In the genomic region with DNA sequence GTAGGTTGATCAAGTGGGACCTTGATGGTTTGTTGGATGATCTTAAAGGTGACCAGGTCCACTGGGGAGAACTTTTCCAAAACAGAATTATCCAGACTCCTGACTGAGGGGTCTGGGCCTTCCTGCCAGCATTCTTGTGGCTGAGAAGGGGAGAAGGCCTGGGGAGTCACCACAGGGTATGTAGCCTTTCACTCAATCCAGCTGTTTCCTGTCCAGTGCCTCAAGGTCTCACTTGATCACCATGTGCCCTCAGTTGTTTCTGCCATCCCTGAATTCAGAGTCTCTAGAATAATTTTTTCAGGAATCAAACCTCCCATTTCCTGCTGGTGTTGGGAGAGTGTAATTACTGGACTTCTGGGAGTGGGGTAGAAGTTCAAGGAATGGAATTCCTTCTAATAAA, we compare ENCODE assay signal across 9 cellular contexts. TPM values are rescaled to one million over a fixed set of nuclear protein-coding genes. Genes with fewer than 3 reads are reported as not detected.
DNase-seq lines count a peak whose midpoint lies in the region; ATAC-seq and TF ChIP-seq lines count a peak whose summit lies in the region.
"Had no signal": no experiment of that assay in that cellular context is flagged by ENCODE, and none has a peak within 500 bp of the region (broad histone marks: within the 10 kb centered on the region; RNA-seq: fewer than 3 reads in every experiment).

No MANE protein-coding gene starts in this region.

- peaks cover 29% of the 10 kb centered on the region for H3K4me1 Mint-ChIP-seq in WTC11

- no peak for TF ChIP-seq EP300 in esophagus muscularis mucosa (IDR thresholded peaks at IDR 0.05)

- H3K9me3 Mint-ChIP-seq in WTC11, result 0 out of 2 replicates have a peak, but pooled peaks cover 6% of the 10 kb centered on the region

- no peaks in the 10 kb centered on the region for H3K27me3 Mint-ChIP-seq in WTC11 (ENCODE audit: low read depth)

- H3K4me1 ChIP-seq in BLaER1 (peaks cover 15% of the 10 kb centered on the region), esophagus muscularis mucosa (no peaks in the 10 kb centered on the region), uterus (no peaks in the 10 kb centered on the region)
- H3K4me1 ChIP-seq: BE2C had no signal

- POLR2A ChIA-PET in WTC11 (lab: Charles Lee), result no interaction called here

- peak overlapping the region; percentile 36; the same call in 1 of the 2 replicates for H3K27ac Mint-ChIP-seq in WTC11

- TF ChIP-seq POLR2A in esophagus muscularis mucosa (IDR thresholded peaks at IDR 0.05; ENCODE audit: low read depth), result no peak
- no peak for TF ChIP-seq POLR2A in uterus (IDR thresholded peaks at IDR 0.05)

- no peak for DNase-seq in WTC11 (ENCODE audit: low spot score)
- peak; percentile 26 for DNase-seq in esophagus muscularis mucosa (ENCODE audit: extremely low spot score)
- no peak for DNase-seq in DMS 273 treated with DMSO at 0.1 percent for 48 hours (lab: John Stamatoyannopoulos, UW)
- DNase-seq in uterus, result no peak
- DNase-seq: BE2C had no signal

- H3K36me3 ChIP-seq in BLaER1 (no peaks in the 10 kb centered on the region), esophagus muscularis mucosa (no peaks in the 10 kb centered on the region), uterus (no peaks in the 10 kb centered on the region)
- H3K36me3 ChIP-seq: BE2C had no signal

- ATAC-seq in WTC11, result no peak
- no peak for ATAC-seq in HG02840 (IDR thresholded peaks at IDR 0.05; ENCODE audit: low FRiP score, unreplicated experiment)
- no peak for ATAC-seq in HG02571 (IDR thresholded peaks at IDR 0.05; ENCODE audit: unreplicated experiment)
- ATAC-seq: HCT116 had no signal

- no peaks in the 10 kb centered on the region for H3K27me3 ChIP-seq in BLaER1
- H3K27me3 ChIP-seq in esophagus muscularis mucosa, result no peaks in the 10 kb centered on the region
- no peaks in the 10 kb centered on the region for H3K27me3 ChIP-seq in uterus
- H3K27me3 ChIP-seq: BE2C had no signal

- H3K9ac ChIP-seq in BLaER1, result no peak overlapping the region

- H3K4me3 ChIP-seq in BLaER1 (no peak overlapping the region), esophagus muscularis mucosa (no peak overlapping the region), uterus (no peak overlapping the region)

- CTCF ChIA-PET in WTC11 (lab: Charles Lee), result no interaction called here

- no peaks in the 10 kb centered on the region for H3K36me3 Mint-ChIP-seq in WTC11

- H4K20me1 ChIP-seq in BLaER1, result no peaks in the 10 kb centered on the region

- H3K9me3 ChIP-seq in BLaER1 (no peaks in the 10 kb centered on the region), esophagus muscularis mucosa (no peaks in the 10 kb centered on the region), uterus (no peaks in the 10 kb centered on the region)
- H3K9me3 ChIP-seq: BE2C had no signal

- H3K4me3 Mint-ChIP-seq in WTC11, result no peak overlapping the region

- no peak overlapping the region for H3K27ac ChIP-seq in BLaER1
- H3K27ac ChIP-seq in esophagus muscularis mucosa (replicated peaks in 1 of 4), result no peak overlapping the region
- no peak overlapping the region for H3K27ac ChIP-seq in uterus

- no peak for TF ChIP-seq CTCF in WTC11 (IDR thresholded peaks at IDR 0.05)
- TF ChIP-seq CTCF in esophagus muscularis mucosa (IDR thresholded peaks at IDR 0.05), result no peak
- no peak for TF ChIP-seq CTCF in uterus (IDR thresholded peaks at IDR 0.05)

- H3K4me2 ChIP-seq in BLaER1, result peak overlapping the region; percentile 31

- intact Hi-C loops in esophagus muscularis mucosa (cut with DNase I), result no loop called here
- intact Hi-C loops in uterus (cut with DNase I; ENCODE audit: low total_unique reads), result no loop called here

TF ChIP-seq in WTC11, 78 proteins besides CTCF, POLR2A, EP300 and RAD21 (continues in another document):
- TF ChIP-seq, protein P1, sequence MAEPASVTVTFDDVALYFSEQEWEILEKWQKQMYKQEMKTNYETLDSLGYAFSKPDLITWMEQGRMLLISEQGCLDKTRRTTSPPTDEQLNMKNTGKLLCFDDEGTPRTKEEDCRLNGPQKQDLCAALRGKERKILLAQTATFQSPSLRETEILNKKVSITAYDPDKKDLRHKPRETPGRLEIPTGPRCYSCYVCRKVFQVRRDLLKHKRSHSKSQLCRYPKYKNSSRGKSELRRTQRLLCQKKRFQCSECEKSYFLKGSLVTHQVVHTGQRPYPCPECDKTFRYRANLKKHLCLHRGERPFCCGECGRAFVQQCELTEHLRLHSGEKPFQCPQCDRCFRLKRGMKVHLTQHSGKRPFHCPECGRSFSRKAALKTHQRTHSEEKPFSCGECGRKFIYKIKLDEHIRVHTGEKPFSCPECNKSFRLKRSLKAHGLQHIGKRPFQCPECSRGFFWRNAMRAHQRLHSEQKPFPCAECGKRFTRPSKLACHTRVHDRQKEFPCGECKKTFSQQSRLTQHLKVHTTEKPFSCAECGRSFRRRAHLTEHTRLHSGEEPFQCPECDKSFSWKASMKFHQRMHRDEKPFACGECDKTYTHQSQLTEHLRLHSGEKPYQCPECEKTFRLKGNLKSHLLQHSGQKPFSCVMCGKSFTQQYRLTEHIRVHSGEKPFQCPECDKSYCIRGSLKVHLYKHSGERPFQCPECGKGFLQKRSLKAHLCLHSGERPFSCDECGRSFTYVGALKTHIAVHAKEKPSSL (CRISPR knock-in tag; conservative IDR thresholded peaks at IDR 0.05), result no peak
- no peak for TF ChIP-seq ETV6 (CRISPR knock-in tag; IDR thresholded peaks at IDR 0.05)
- TF ChIP-seq ZNF671 (CRISPR knock-in tag; IDR thresholded peaks at IDR 0.05), result no peak
- no peak for TF ChIP-seq NR2C2 (CRISPR knock-in tag; IDR thresholded peaks at IDR 0.05)
- no peak for TF ChIP-seq SMAD4 (CRISPR knock-in tag; IDR thresholded peaks at IDR 0.05)
- TF ChIP-seq, protein P2, sequence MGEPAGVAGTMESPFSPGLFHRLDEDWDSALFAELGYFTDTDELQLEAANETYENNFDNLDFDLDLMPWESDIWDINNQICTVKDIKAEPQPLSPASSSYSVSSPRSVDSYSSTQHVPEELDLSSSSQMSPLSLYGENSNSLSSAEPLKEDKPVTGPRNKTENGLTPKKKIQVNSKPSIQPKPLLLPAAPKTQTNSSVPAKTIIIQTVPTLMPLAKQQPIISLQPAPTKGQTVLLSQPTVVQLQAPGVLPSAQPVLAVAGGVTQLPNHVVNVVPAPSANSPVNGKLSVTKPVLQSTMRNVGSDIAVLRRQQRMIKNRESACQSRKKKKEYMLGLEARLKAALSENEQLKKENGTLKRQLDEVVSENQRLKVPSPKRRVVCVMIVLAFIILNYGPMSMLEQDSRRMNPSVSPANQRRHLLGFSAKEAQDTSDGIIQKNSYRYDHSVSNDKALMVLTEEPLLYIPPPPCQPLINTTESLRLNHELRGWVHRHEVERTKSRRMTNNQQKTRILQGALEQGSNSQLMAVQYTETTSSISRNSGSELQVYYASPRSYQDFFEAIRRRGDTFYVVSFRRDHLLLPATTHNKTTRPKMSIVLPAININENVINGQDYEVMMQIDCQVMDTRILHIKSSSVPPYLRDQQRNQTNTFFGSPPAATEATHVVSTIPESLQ (CRISPR knock-in tag; IDR thresholded peaks at IDR 0.05), result no peak
- no peak for TF ChIP-seq ZNF121 (CRISPR knock-in tag; IDR thresholded peaks at IDR 0.05)
- no peak for TF ChIP-seq CREB1 (CRISPR knock-in tag; IDR thresholded peaks at IDR 0.05)
- no peak for TF ChIP-seq ZNF317 (CRISPR knock-in tag; IDR thresholded peaks at IDR 0.05; ENCODE audit: borderline replicate concordance, low read depth)
- no peak for TF ChIP-seq ZNF416 (CRISPR knock-in tag; IDR thresholded peaks at IDR 0.05)
- TF ChIP-seq ZNF532 (CRISPR knock-in tag; IDR thresholded peaks at IDR 0.05; ENCODE audit: borderline replicate concordance), result no peak
- TF ChIP-seq ZBTB43 (CRISPR knock-in tag; IDR thresholded peaks at IDR 0.05), result no peak

RNA-seq across cellular contexts. Expression of gene TANC1, which starts 54.4 kb away (rescaled TPM):
- total RNA-seq in WTC11 (2021) (8.5 to 11.6 TPM (median 8.7 TPM) in 3 replicates), esophagus muscularis mucosa (10 to 100 TPM; 34.3 to 54.0 (median 52.9) TPM), uterus (10 to 100 TPM; 34.7 to 92.7 (median 67.4) TPM)
